In genomic region chr20:20231528-20232298, GRCh38 we compare ENCODE assay signal across 17 cellular contexts.
"Had no signal": no experiment of that assay in that cellular context is flagged by ENCODE, and none has a peak within 500 bp of the region (broad histone marks: within the 10 kb centered on the region; RNA-seq: fewer than 3 reads in every experiment).

No MANE protein-coding gene starts in this region.

- H3K4me3 ChIP-seq: skin epidermis, upper lobe of left lung had no signal

- H3K4me1 ChIP-seq: foreskin keratinocyte, parathyroid adenoma, upper lobe of left lung had no signal

- H3K4me3 Mint-ChIP-seq: activated CD8-positive, alpha-beta T cell treated with anti-CD3 and anti-CD28 coated beads for 36 hours; activated T-helper 1 cell treated with anti-CD3 and anti-CD28 coated beads, Interleukin-12 subunit alpha, Interleukin-12 subunit beta, Interleukin-2, Interleukin-4 antibody, amounts not matched to agents 30 ng/mL and 10 ng/mL and 1 ng/mL, durations not matched to agents 14 hours and 24 hours and 36 hours; effector memory CD8-positive, alpha-beta T cell; naive B cell; T-helper 17 cell had no signal

- H2AFZ ChIP-seq: parathyroid adenoma had no signal

- H3K36me3 ChIP-seq: upper lobe of left lung had no signal

- H3K27ac ChIP-seq: foreskin keratinocyte, parathyroid adenoma, skin epidermis, upper lobe of left lung had no signal

- H3K9ac ChIP-seq: parathyroid adenoma had no signal

- H3K9me3 Mint-ChIP-seq: effector memory CD8-positive, alpha-beta T cell had no signal

- H3K4me1 Mint-ChIP-seq: T-helper 17 cell had no signal

- H3K79me2 ChIP-seq: parathyroid adenoma had no signal

- H3K27ac Mint-ChIP-seq: activated CD8-positive, alpha-beta T cell treated with anti-CD3 and anti-CD28 coated beads for 36 hours; activated T-helper 1 cell treated with anti-CD3 and anti-CD28 coated beads, Interleukin-12 subunit alpha, Interleukin-12 subunit beta, Interleukin-2, Interleukin-4 antibody, amounts not matched to agents 30 ng/mL and 10 ng/mL and 1 ng/mL, durations not matched to agents 14 hours and 24 hours and 36 hours; effector memory CD8-positive, alpha-beta T cell; naive B cell; T-helper 17 cell had no signal

- H3K36me3 Mint-ChIP-seq: naive B cell had no signal

- ATAC-seq: activated CD8-positive, alpha-beta T cell treated with anti-CD3 and anti-CD28 coated beads for 36 hours; effector memory CD8-positive, alpha-beta T cell; foreskin keratinocyte; stimulated activated naive CD8-positive, alpha-beta T cell treated with anti-CD3 and anti-CD28 coated beads, Interleukin-15, Interleukin-2, amounts not matched to agents 100 U/mL and 50 U/mL, for 24 hours; T-helper 17 cell had no signal

- H3K27me3 ChIP-seq: foreskin keratinocyte, upper lobe of left lung had no signal

- DNase-seq: activated CD4-positive, alpha-beta T cell treated with anti-CD3 and anti-CD28 coated beads for 4 hours; activated CD8-positive, alpha-beta T cell treated with anti-CD3 and anti-CD28 coated beads for 36 hours; dermis blood vessel endothelial cell; effector memory CD8-positive, alpha-beta T cell; foreskin keratinocyte; head of caudate nucleus; mammary epithelial cell; naive B cell; stimulated activated CD4-positive, alpha-beta T cell treated with anti-CD3 and anti-CD28 coated beads, Interleukin-4, amount 100 ng/mL, for 24 hours; stimulated activated naive CD8-positive, alpha-beta T cell treated with anti-CD3 and anti-CD28 coated beads, Interleukin-15, Interleukin-2, amounts not matched to agents 100 U/mL and 50 U/mL, for 24 hours; T-helper 17 cell had no signal

- FAIRE-seq: bronchial epithelial cell, islet of Langerhans had no signal
